In the genomic region with DNA sequence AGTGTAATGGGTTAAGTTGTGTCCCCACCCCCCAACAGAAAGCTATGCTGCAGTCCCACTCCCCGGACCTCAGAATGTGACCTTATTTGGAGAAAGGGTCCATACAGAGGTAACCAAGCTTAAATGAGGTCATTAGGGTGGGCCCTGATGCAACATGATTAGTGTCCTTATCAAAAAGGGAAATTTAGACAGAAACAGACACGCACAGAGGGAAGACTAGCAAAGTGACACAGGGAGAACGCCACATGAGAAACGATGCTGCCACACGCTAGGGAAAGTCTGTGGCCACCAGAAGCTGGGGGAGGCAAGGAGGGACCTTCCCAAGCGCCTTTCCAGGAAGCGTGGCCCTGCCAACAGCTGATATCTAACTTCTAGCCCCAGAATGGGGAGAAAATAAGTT, we compare ENCODE assay signal across 13 cellular contexts.
"Had no signal": no experiment of that assay in that cellular context is flagged by ENCODE, and none has a peak within 500 bp of the region (broad histone marks: within the 10 kb centered on the region; RNA-seq: fewer than 3 reads in every experiment).

No MANE protein-coding gene starts in this region.

- H3K27me3 ChIP-seq: right lobe of liver had no signal

- H3K4me3 Mint-ChIP-seq: activated CD8-positive, alpha-beta memory T cell treated with anti-CD3 and anti-CD28 coated beads, Interleukin-2, amount 10 ng/mL, durations not matched to agents 7 days and 5 days; activated naive CD8-positive, alpha-beta T cell treated with anti-CD3 and anti-CD28 coated beads for 36 hours; activated T-cell treated with anti-CD3 and anti-CD28 coated beads, Interleukin-2, amount 50 U/mL, for 24 hours; nephron; type B pancreatic cell had no signal

- DNase-seq: activated CD8-positive, alpha-beta memory T cell treated with anti-CD3 and anti-CD28 coated beads, Interleukin-2, amount 10 ng/mL, durations not matched to agents 7 days and 5 days; activated effector memory CD4-positive, alpha-beta T cell treated with anti-CD3 and anti-CD28 coated beads, Interleukin-2, amount 50 U/mL, for 16 hours; activated T-cell treated with anti-CD3 and anti-CD28 coated beads, Interleukin-2, amount 50 U/mL, for 24 hours; dermis blood vessel endothelial cell; head of caudate nucleus; psoas muscle; stimulated activated CD4-positive, alpha-beta T cell treated with anti-CD3 and anti-CD28 coated beads, Interleukin-1b, Interleukin-23, amount 100 ng/mL, for 48 hours; T-helper 9 cell had no signal

- H3K4me1 ChIP-seq: foreskin keratinocyte, psoas muscle, right lobe of liver had no signal

- H3K36me3 Mint-ChIP-seq: activated naive CD8-positive, alpha-beta T cell treated with anti-CD3 and anti-CD28 coated beads for 36 hours; type B pancreatic cell had no signal

- H3K36me3 ChIP-seq: right lobe of liver had no signal

- H3K4me3 ChIP-seq: psoas muscle, right lobe of liver had no signal

- H3K27ac ChIP-seq: foreskin keratinocyte, psoas muscle, right lobe of liver had no signal

- H3K9me3 ChIP-seq: psoas muscle, right lobe of liver had no signal

- H3K27ac Mint-ChIP-seq: activated CD8-positive, alpha-beta memory T cell treated with anti-CD3 and anti-CD28 coated beads, Interleukin-2, amount 10 ng/mL, durations not matched to agents 7 days and 5 days; activated naive CD8-positive, alpha-beta T cell treated with anti-CD3 and anti-CD28 coated beads for 36 hours; activated T-cell treated with anti-CD3 and anti-CD28 coated beads, Interleukin-2, amount 50 U/mL, for 24 hours; nephron had no signal

- H3K4me1 Mint-ChIP-seq: nephron had no signal

- H3K9me3 Mint-ChIP-seq: activated T-cell treated with anti-CD3 and anti-CD28 coated beads, Interleukin-2, amount 50 U/mL, for 24 hours; type B pancreatic cell had no signal
